Comparison of ENCODE assay signal across 19 cellular contexts in genomic region chr6:11039040-11039439, GRCh38. TPM values are rescaled to one million over a fixed set of nuclear protein-coding genes. Genes with fewer than 3 reads are reported as not detected.
"Had no signal": no experiment of that assay in that cellular context is flagged by ENCODE, and none has a peak within 500 bp of the region (broad histone marks: within the 10 kb centered on the region; RNA-seq: fewer than 3 reads in every experiment).

No MANE protein-coding gene starts in this region.

- H3K36me3 Mint-ChIP-seq: mesothelial cell of epicardium had no signal

- H3K27me3 ChIP-seq: brain microvascular endothelial cell had no signal

- FAIRE-seq: colon, keratinocyte had no signal

- H3K9me3 Mint-ChIP-seq: activated CD4-positive, alpha-beta T cell treated with anti-CD3 and anti-CD28 coated beads, Interleukin-2, amount 10 ng/mL, durations not matched to agents 7 days and 5 days; activated naive CD4-positive, alpha-beta T cell treated with anti-CD3 and anti-CD28 coated beads for 36 hours; activated T-cell treated with anti-CD3 and anti-CD28 coated beads, Interleukin-2, amount 50 U/mL, for 4 hours; mesothelial cell of epicardium; natural killer cell treated with Interleukin-12 subunit alpha and Interleukin-12 subunit beta and Interleukin-15 and Interleukin-18, amount 100 ng/mL, for 72 hours had no signal

- H3K4me1 ChIP-seq: lower lobe of right lung had no signal

- H3K4me3 ChIP-seq: dorsolateral prefrontal cortex, lower lobe of right lung had no signal

- H3K36me3 ChIP-seq: brain microvascular endothelial cell, lower lobe of right lung had no signal

- H3K27ac ChIP-seq: brain microvascular endothelial cell, dorsolateral prefrontal cortex, epithelial cell of prostate, lower lobe of right lung had no signal

- H3K9me3 ChIP-seq: lower lobe of right lung had no signal

- DNase-seq: activated CD4-positive, alpha-beta T cell treated with anti-CD3 and anti-CD28 coated beads, Interleukin-2, amount 10 ng/mL, durations not matched to agents 7 days and 5 days; activated CD8-positive, alpha-beta memory T cell treated with anti-CD3 and anti-CD28 coated beads, Interleukin-2, amount 50 U/mL, for 4 hours; activated naive CD4-positive, alpha-beta T cell treated with anti-CD3 and anti-CD28 coated beads for 36 hours; activated T-cell treated with anti-CD3 and anti-CD28 coated beads, Interleukin-2, amount 50 U/mL, for 4 hours; anterior cingulate cortex; brain microvascular endothelial cell; central memory CD4-positive, alpha-beta T cell; dorsolateral prefrontal cortex; hypothalamus; lower lobe of right lung; posterior cingulate gyrus; stimulated activated naive CD4-positive, alpha-beta T cell; T1000 had no signal

- ATAC-seq: activated CD4-positive, CD25-positive, alpha-beta regulatory T cell treated with anti-CD3 and anti-CD28 coated beads, Interleukin-2, amount 50 U/mL, for 24 hours; activated T-cell treated with anti-CD3 and anti-CD28 coated beads, Interleukin-2, amount 50 U/mL, for 4 hours; lower lobe of right lung; natural killer cell treated with Interleukin-12 subunit alpha and Interleukin-12 subunit beta and Interleukin-15 and Interleukin-18, amount 100 ng/mL, for 72 hours had no signal

- H3K4me3 Mint-ChIP-seq: activated CD4-positive, alpha-beta T cell treated with anti-CD3 and anti-CD28 coated beads, Interleukin-2, amount 10 ng/mL, durations not matched to agents 7 days and 5 days; activated naive CD4-positive, alpha-beta T cell treated with anti-CD3 and anti-CD28 coated beads for 36 hours; activated T-cell treated with anti-CD3 and anti-CD28 coated beads, Interleukin-2, amount 50 U/mL, for 4 hours; mesothelial cell of epicardium; natural killer cell treated with Interleukin-12 subunit alpha and Interleukin-12 subunit beta and Interleukin-15 and Interleukin-18, amount 100 ng/mL, for 72 hours had no signal

- H3K27ac Mint-ChIP-seq: activated CD4-positive, alpha-beta T cell treated with anti-CD3 and anti-CD28 coated beads, Interleukin-2, amount 10 ng/mL, durations not matched to agents 7 days and 5 days; activated naive CD4-positive, alpha-beta T cell treated with anti-CD3 and anti-CD28 coated beads for 36 hours; natural killer cell treated with Interleukin-12 subunit alpha and Interleukin-12 subunit beta and Interleukin-15 and Interleukin-18, amount 100 ng/mL, for 72 hours had no signal

RNA-seq across cellular contexts. Expression of gene ELOVL2, which starts 5.1 kb away (rescaled TPM):
- total RNA-seq: activated CD4-positive, alpha-beta T cell treated with anti-CD3 and anti-CD28 coated beads, Interleukin-2, amount 10 ng/mL, durations not matched to agents 7 days and 5 days; activated naive CD4-positive, alpha-beta T cell treated with anti-CD3 and anti-CD28 coated beads for 36 hours; activated T-cell treated with anti-CD3 and anti-CD28 coated beads, Interleukin-2, amount 50 U/mL, for 4 hours; natural killer cell treated with Interleukin-12 subunit alpha and Interleukin-12 subunit beta and Interleukin-15 and Interleukin-18, amount 100 ng/mL, for 72 hours had no signal
